ENCODE assay signal across 27 cellular contexts in genomic region chr1:81978945-81979344, GRCh38.
DNase-seq lines count a peak whose midpoint lies in the region; ATAC-seq and TF ChIP-seq lines count a peak whose summit lies in the region.
"Had no signal": no experiment of that assay in that cellular context is flagged by ENCODE, and none has a peak within 500 bp of the region (broad histone marks: within the 10 kb centered on the region; RNA-seq: fewer than 3 reads in every experiment).

No MANE protein-coding gene starts in this region.

- H3K36me3 ChIP-seq in HUES64 (ENCODE audit: insufficient read depth, low read length) = peaks cover 50% of the 10 kb centered on the region
- H3K36me3 ChIP-seq in iPS DF 6.9 (ENCODE audit: control insufficient read depth, insufficient read depth, low read length) = no peaks in the 10 kb centered on the region; the same call in 1 of the 2 replicates
- H3K36me3 ChIP-seq in spleen = no peaks in the 10 kb centered on the region
- H3K36me3 ChIP-seq: BLaER1, colonic mucosa had no signal

- H3K4me1 ChIP-seq in HUES64 (ENCODE audit: insufficient read depth, low read length) = peaks cover 75% of the 10 kb centered on the region
- peaks cover 1% of the 10 kb centered on the region; the same call in 1 of the 2 replicates for H3K4me1 ChIP-seq in iPS DF 6.9 (ENCODE audit: control insufficient read depth, insufficient read depth, low read length)
- no peaks in the 10 kb centered on the region for H3K4me1 ChIP-seq in spleen
- H3K4me1 ChIP-seq: BLaER1, colonic mucosa, psoas muscle had no signal

- H3K27ac ChIP-seq in HUES64 (ENCODE audit: low read depth, low read length) (peak overlapping the region; percentile 91), iPS DF 6.9 (ENCODE audit: low read length) (no peak overlapping the region), spleen (no peak overlapping the region)
- H3K27ac ChIP-seq: BLaER1, colonic mucosa, psoas muscle had no signal

- no peak for TF ChIP-seq POLR2A in spleen (IDR thresholded peaks at IDR 0.05)

- no peaks in the 10 kb centered on the region for H3K4me1 Mint-ChIP-seq in activated CD8-positive, alpha-beta memory T cell treated with anti-CD3 and anti-CD28 coated beads, Interleukin-2, amount 10 ng/mL, durations not matched to agents 7 days and 5 days

- ATAC-seq in HG03095 (IDR thresholded peaks at IDR 0.05; ENCODE audit: unreplicated experiment) = no peak
- no peak for ATAC-seq in activated CD8-positive, alpha-beta memory T cell treated with anti-CD3 and anti-CD28 coated beads, Interleukin-2, amount 10 ng/mL, durations not matched to agents 7 days and 5 days
- ATAC-seq in HG03571 (IDR thresholded peaks at IDR 0.05; ENCODE audit: unreplicated experiment) = no peak
- ATAC-seq: left cardiac atrium, psoas muscle had no signal

- H3K4me3 ChIP-seq in HUES64 (ENCODE audit: low read length) = no peak overlapping the region
- H3K4me3 ChIP-seq in choroid plexus epithelial cell (ENCODE audit: low read depth, low read length) = no peak overlapping the region
- no peak overlapping the region for H3K4me3 ChIP-seq in iPS DF 6.9 (ENCODE audit: low read length)
- no peak overlapping the region for H3K4me3 ChIP-seq in spleen
- H3K4me3 ChIP-seq: BLaER1, colonic mucosa, psoas muscle had no signal

- no peak overlapping the region for H3K4me3 Mint-ChIP-seq in activated CD8-positive, alpha-beta memory T cell treated with anti-CD3 and anti-CD28 coated beads, Interleukin-2, amount 10 ng/mL, durations not matched to agents 7 days and 5 days
- H3K4me3 Mint-ChIP-seq: activated T-helper 1 cell treated with anti-CD3 and anti-CD28 coated beads, Interleukin-12 subunit alpha, Interleukin-12 subunit beta, Interleukin-2, Interleukin-4 antibody, amounts not matched to agents 30 ng/mL and 10 ng/mL and 1 ng/mL, durations not matched to agents 14 hours and 24 hours and 36 hours; neural crest cell had no signal

- no peaks in the 10 kb centered on the region for H3K27me3 Mint-ChIP-seq in activated CD8-positive, alpha-beta memory T cell treated with anti-CD3 and anti-CD28 coated beads, Interleukin-2, amount 10 ng/mL, durations not matched to agents 7 days and 5 days

- H3K36me3 Mint-ChIP-seq in activated CD8-positive, alpha-beta memory T cell treated with anti-CD3 and anti-CD28 coated beads, Interleukin-2, amount 10 ng/mL, durations not matched to agents 7 days and 5 days = no peaks in the 10 kb centered on the region

- CTCF ChIA-PET in activated CD8-positive, alpha-beta memory T cell treated with anti-CD3 and anti-CD28 coated beads, Interleukin-2, amount 10 ng/mL, durations not matched to agents 7 days and 5 days (lab: Charles Lee) = no interaction called here

- H3K27me3 ChIP-seq in HUES64 (ENCODE audit: insufficient read depth, low read length) = no peaks in the 10 kb centered on the region
- H3K27me3 ChIP-seq in iPS DF 6.9 (ENCODE audit: control insufficient read depth, insufficient read depth, low read length) = no peaks in the 10 kb centered on the region
- no peaks in the 10 kb centered on the region for H3K27me3 ChIP-seq in spleen (replicated peaks in 1 of 7)
- H3K27me3 ChIP-seq: BLaER1, colonic mucosa had no signal

- peak overlapping the region; percentile 31 for H3K9ac ChIP-seq in HUES64 (ENCODE audit: low read depth, low read length)
- H3K9ac ChIP-seq: BLaER1 had no signal

- no peaks in the 10 kb centered on the region for H3K9me3 Mint-ChIP-seq in activated CD8-positive, alpha-beta memory T cell treated with anti-CD3 and anti-CD28 coated beads, Interleukin-2, amount 10 ng/mL, durations not matched to agents 7 days and 5 days (ENCODE audit: low read depth)
- H3K9me3 Mint-ChIP-seq: activated T-helper 1 cell treated with anti-CD3 and anti-CD28 coated beads, Interleukin-12 subunit alpha, Interleukin-12 subunit beta, Interleukin-2, Interleukin-4 antibody, amounts not matched to agents 30 ng/mL and 10 ng/mL and 1 ng/mL, durations not matched to agents 14 hours and 24 hours and 36 hours; neural crest cell had no signal

- intact Hi-C loops in spleen (cut with DNase I; ENCODE audit: low total_unique reads) = no loop called here

- DNase-seq in choroid plexus epithelial cell (ENCODE audit: low read depth) (peak; percentile 30), iPS DF 6.9 (ENCODE audit: low read depth, low spot score) (peak; percentile 50), non-pigmented ciliary epithelial cell (ENCODE audit: low read depth) (peak; percentile 8), spleen (no peak)
- DNase-seq in activated CD8-positive, alpha-beta memory T cell treated with anti-CD3 and anti-CD28 coated beads, Interleukin-2, amount 10 ng/mL, durations not matched to agents 7 days and 5 days = no peak
- DNase-seq: activated CD4-positive, alpha-beta T cell treated with anti-CD3 and anti-CD28 coated beads, Interleukin-2, amount 50 U/mL, for 1 hour; activated naive CD4-positive, alpha-beta T cell treated with anti-CD3 and anti-CD28 coated beads, Interleukin-2, amount 50 U/mL, for 16 hours; amygdala; colonic mucosa; COR-L47; DMS79; GF-D8; hypothalamus; left cardiac atrium; MV-4-11; NCI-H1694; NK-92 treated with Interleukin-12 subunit alpha and Interleukin-12 subunit beta, amount 100 ng/mL, for 24 hours; psoas muscle; SHP77; stimulated activated naive CD4-positive, alpha-beta T cell; T-helper 9 cell had no signal

- H3K9me3 ChIP-seq in HUES64 (ENCODE audit: insufficient read depth, low read depth, low read length) (no peaks in the 10 kb centered on the region), iPS DF 6.9 (ENCODE audit: control insufficient read depth, insufficient read depth, low read length) (no peaks in the 10 kb centered on the region), spleen (no peaks in the 10 kb centered on the region)
- H3K9me3 ChIP-seq: BLaER1, colonic mucosa, psoas muscle had no signal

- TF ChIP-seq CTCF in choroid plexus epithelial cell (conservative IDR thresholded peaks at IDR 0.05; ENCODE audit: low read depth, low read length) (no peak), spleen (IDR thresholded peaks at IDR 0.05 in 8 of 11, conservative IDR thresholded peaks at IDR 0.05 in 3 of 11) (no peak)

- no peak overlapping the region for H3K27ac Mint-ChIP-seq in activated CD8-positive, alpha-beta memory T cell treated with anti-CD3 and anti-CD28 coated beads, Interleukin-2, amount 10 ng/mL, durations not matched to agents 7 days and 5 days
- H3K27ac Mint-ChIP-seq: activated T-helper 1 cell treated with anti-CD3 and anti-CD28 coated beads, Interleukin-12 subunit alpha, Interleukin-12 subunit beta, Interleukin-2, Interleukin-4 antibody, amounts not matched to agents 30 ng/mL and 10 ng/mL and 1 ng/mL, durations not matched to agents 14 hours and 24 hours and 36 hours had no signal

Comparison
In these comparisons a context has a peak if more than half of its experiments do, and no peak if none do; other contexts are left out.
1. DNase-seq: peak in choroid plexus epithelial cell (single experiment), iPS DF 6.9 (single experiment) and non-pigmented ciliary epithelial cell (single experiment); none in activated CD8-positive, alpha-beta memory T cell treated with anti-CD3 and anti-CD28 coated beads, Interleukin-2, amount 10 ng/mL, durations not matched to agents 7 days and 5 days (single experiment) and spleen (single experiment).